ENCODE assay signal across 2 cellular contexts in the genomic region with DNA sequence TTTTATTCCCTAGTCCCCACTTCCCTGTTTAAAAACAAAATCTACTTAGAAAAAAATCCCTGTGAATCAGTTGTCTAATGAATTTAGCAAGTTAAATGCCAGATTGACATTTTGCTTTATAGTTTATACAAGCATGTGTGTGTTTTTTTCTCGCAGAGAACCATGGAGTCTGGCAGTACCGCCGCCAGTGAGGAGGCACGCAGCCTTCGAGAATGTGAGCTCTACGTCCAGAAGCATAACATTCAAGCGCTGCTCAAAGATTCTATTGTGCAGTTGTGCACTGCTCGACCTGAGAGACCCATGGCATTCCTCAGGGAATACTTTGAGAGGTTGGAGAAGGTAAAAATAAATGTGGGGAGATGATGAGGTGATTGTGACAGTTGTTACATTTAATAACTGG.
TF ChIP-seq lines count a peak whose summit lies in the region.

No MANE protein-coding gene starts in this region.

TF ChIP-seq in SK-N-SH, 30 proteins besides CTCF, POLR2A, EP300 and RAD21 (continued from another document):
- TF ChIP-seq, protein P1, sequence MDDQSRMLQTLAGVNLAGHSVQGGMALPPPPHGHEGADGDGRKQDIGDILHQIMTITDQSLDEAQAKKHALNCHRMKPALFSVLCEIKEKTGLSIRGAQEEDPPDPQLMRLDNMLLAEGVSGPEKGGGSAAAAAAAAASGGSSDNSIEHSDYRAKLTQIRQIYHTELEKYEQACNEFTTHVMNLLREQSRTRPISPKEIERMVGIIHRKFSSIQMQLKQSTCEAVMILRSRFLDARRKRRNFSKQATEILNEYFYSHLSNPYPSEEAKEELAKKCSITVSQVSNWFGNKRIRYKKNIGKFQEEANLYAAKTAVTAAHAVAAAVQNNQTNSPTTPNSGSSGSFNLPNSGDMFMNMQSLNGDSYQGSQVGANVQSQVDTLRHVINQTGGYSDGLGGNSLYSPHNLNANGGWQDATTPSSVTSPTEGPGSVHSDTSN (IDR thresholded peaks at IDR 0.05) = no peak
- TF ChIP-seq NFIC (IDR thresholded peaks at IDR 0.05; ENCODE audit: borderline replicate concordance) = no peak
- no peak for TF ChIP-seq MXI1 (IDR thresholded peaks at IDR 0.05; ENCODE audit: low read depth, low read length)
- TF ChIP-seq, protein P2, sequence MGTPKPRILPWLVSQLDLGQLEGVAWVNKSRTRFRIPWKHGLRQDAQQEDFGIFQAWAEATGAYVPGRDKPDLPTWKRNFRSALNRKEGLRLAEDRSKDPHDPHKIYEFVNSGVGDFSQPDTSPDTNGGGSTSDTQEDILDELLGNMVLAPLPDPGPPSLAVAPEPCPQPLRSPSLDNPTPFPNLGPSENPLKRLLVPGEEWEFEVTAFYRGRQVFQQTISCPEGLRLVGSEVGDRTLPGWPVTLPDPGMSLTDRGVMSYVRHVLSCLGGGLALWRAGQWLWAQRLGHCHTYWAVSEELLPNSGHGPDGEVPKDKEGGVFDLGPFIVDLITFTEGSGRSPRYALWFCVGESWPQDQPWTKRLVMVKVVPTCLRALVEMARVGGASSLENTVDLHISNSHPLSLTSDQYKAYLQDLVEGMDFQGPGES (IDR thresholded peaks at IDR 0.05; ENCODE audit: low read depth, low read length) = no peak
- TF ChIP-seq GABPA (IDR thresholded peaks at IDR 0.05; ENCODE audit: low read depth) = no peak
- TF ChIP-seq, protein P3, sequence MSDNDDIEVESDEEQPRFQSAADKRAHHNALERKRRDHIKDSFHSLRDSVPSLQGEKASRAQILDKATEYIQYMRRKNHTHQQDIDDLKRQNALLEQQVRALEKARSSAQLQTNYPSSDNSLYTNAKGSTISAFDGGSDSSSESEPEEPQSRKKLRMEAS (IDR thresholded peaks at IDR 0.05; ENCODE audit: low read depth) = no peak
- no peak for TF ChIP-seq GATA2 (CRISPR knock-in tag; IDR thresholded peaks at IDR 0.05)
- TF ChIP-seq YY1 (IDR thresholded peaks at IDR 0.05; ENCODE audit: low read depth) = no peak
- no peak for TF ChIP-seq FOXM1 (IDR thresholded peaks at IDR 0.05; ENCODE audit: low read depth)
- no peak for TF ChIP-seq NRF1 (IDR thresholded peaks at IDR 0.05; ENCODE audit: low read depth, low read length)
- no peak for TF ChIP-seq MEF2A (IDR thresholded peaks at IDR 0.05; ENCODE audit: borderline replicate concordance, low read depth)
- TF ChIP-seq RCOR1 (IDR thresholded peaks at IDR 0.05; ENCODE audit: low read length) = no peak
- no peak for TF ChIP-seq SIN3A (IDR thresholded peaks at IDR 0.05; ENCODE audit: borderline replicate concordance, low read depth, low read length)
- no peak for TF ChIP-seq ELF1 (IDR thresholded peaks at IDR 0.05)
- TF ChIP-seq TAF1 (IDR thresholded peaks at IDR 0.05; ENCODE audit: borderline replicate concordance, low read depth, low read length) = no peak
- TF ChIP-seq, protein P4, sequence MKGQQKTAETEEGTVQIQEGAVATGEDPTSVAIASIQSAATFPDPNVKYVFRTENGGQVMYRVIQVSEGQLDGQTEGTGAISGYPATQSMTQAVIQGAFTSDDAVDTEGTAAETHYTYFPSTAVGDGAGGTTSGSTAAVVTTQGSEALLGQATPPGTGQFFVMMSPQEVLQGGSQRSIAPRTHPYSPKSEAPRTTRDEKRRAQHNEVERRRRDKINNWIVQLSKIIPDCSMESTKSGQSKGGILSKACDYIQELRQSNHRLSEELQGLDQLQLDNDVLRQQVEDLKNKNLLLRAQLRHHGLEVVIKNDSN (IDR thresholded peaks at IDR 0.05; ENCODE audit: borderline replicate concordance, low read depth) = no peak
- TF ChIP-seq RFX5 (IDR thresholded peaks at IDR 0.05; ENCODE audit: low read length) = no peak
- no peak for TF ChIP-seq JUND (IDR thresholded peaks at IDR 0.05)

TF ChIP-seq in SK-N-SH treated with all-trans-retinoic acid at 6 μM for 48 hours, 23 proteins besides CTCF, POLR2A, EP300 and RAD21 (continued from another document):
- TF ChIP-seq, protein P5, sequence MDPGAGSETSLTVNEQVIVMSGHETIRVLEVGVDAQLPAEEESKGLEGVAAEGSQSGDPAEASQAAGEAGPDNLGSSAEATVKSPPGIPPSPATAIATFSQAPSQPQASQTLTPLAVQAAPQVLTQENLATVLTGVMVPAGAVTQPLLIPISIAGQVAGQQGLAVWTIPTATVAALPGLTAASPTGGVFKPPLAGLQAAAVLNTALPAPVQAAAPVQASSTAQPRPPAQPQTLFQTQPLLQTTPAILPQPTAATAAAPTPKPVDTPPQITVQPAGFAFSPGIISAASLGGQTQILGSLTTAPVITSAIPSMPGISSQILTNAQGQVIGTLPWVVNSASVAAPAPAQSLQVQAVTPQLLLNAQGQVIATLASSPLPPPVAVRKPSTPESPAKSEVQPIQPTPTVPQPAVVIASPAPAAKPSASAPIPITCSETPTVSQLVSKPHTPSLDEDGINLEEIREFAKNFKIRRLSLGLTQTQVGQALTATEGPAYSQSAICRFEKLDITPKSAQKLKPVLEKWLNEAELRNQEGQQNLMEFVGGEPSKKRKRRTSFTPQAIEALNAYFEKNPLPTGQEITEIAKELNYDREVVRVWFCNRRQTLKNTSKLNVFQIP (CRISPR knock-in tag; IDR thresholded peaks at IDR 0.05; ENCODE audit: borderline replicate concordance, low read depth) = no peak
- TF ChIP-seq ISL1 (CRISPR knock-in tag; IDR thresholded peaks at IDR 0.05) (no peak), ESRRG (CRISPR knock-in tag; IDR thresholded peaks at IDR 0.05) (no peak), TOX (CRISPR knock-in tag; IDR thresholded peaks at IDR 0.05; ENCODE audit: borderline replicate concordance) (no peak), ZNF8 (CRISPR knock-in tag; IDR thresholded peaks at IDR 0.05) (no peak), PPARA (CRISPR knock-in tag; IDR thresholded peaks at IDR 0.05; ENCODE audit: borderline replicate concordance) (no peak), BACH2 (CRISPR knock-in tag; IDR thresholded peaks at IDR 0.05; ENCODE audit: borderline replicate concordance) (no peak), ZNF70 (CRISPR knock-in tag; IDR thresholded peaks at IDR 0.05) (no peak), CSDC2 (CRISPR knock-in tag; IDR thresholded peaks at IDR 0.05) (no peak), OSR1 (CRISPR knock-in tag; IDR thresholded peaks at IDR 0.05) (no peak), ZNF565 (CRISPR knock-in tag; conservative IDR thresholded peaks at IDR 0.05; ENCODE audit: low read depth) (no peak), ZFP30 (CRISPR knock-in tag; IDR thresholded peaks at IDR 0.05) (no peak)
- TF ChIP-seq, protein P6, sequence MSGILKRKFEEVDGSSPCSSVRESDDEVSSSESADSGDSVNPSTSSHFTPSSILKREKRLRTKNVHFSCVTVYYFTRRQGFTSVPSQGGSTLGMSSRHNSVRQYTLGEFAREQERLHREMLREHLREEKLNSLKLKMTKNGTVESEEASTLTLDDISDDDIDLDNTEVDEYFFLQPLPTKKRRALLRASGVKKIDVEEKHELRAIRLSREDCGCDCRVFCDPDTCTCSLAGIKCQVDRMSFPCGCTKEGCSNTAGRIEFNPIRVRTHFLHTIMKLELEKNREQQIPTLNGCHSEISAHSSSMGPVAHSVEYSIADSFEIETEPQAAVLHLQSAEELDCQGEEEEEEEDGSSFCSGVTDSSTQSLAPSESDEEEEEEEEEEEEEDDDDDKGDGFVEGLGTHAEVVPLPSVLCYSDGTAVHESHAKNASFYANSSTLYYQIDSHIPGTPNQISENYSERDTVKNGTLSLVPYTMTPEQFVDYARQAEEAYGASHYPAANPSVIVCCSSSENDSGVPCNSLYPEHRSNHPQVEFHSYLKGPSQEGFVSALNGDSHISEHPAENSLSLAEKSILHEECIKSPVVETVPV (CRISPR knock-in tag; IDR thresholded peaks at IDR 0.05) = no peak
- TF ChIP-seq, protein P7, sequence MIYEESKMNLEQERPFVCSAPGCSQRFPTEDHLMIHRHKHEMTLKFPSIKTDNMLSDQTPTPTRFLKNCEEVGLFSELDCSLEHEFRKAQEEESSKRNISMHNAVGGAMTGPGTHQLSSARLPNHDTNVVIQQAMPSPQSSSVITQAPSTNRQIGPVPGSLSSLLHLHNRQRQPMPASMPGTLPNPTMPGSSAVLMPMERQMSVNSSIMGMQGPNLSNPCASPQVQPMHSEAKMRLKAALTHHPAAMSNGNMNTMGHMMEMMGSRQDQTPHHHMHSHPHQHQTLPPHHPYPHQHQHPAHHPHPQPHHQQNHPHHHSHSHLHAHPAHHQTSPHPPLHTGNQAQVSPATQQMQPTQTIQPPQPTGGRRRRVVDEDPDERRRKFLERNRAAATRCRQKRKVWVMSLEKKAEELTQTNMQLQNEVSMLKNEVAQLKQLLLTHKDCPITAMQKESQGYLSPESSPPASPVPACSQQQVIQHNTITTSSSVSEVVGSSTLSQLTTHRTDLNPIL (CRISPR knock-in tag; IDR thresholded peaks at IDR 0.05; ENCODE audit: low read depth) = no peak
- TF ChIP-seq, protein P8, sequence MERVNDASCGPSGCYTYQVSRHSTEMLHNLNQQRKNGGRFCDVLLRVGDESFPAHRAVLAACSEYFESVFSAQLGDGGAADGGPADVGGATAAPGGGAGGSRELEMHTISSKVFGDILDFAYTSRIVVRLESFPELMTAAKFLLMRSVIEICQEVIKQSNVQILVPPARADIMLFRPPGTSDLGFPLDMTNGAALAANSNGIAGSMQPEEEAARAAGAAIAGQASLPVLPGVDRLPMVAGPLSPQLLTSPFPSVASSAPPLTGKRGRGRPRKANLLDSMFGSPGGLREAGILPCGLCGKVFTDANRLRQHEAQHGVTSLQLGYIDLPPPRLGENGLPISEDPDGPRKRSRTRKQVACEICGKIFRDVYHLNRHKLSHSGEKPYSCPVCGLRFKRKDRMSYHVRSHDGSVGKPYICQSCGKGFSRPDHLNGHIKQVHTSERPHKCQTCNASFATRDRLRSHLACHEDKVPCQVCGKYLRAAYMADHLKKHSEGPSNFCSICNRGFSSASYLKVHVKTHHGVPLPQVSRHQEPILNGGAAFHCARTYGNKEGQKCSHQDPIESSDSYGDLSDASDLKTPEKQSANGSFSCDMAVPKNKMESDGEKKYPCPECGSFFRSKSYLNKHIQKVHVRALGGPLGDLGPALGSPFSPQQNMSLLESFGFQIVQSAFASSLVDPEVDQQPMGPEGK (CRISPR knock-in tag; IDR thresholded peaks at IDR 0.05; ENCODE audit: borderline replicate concordance) = no peak
- TF ChIP-seq, protein P9, sequence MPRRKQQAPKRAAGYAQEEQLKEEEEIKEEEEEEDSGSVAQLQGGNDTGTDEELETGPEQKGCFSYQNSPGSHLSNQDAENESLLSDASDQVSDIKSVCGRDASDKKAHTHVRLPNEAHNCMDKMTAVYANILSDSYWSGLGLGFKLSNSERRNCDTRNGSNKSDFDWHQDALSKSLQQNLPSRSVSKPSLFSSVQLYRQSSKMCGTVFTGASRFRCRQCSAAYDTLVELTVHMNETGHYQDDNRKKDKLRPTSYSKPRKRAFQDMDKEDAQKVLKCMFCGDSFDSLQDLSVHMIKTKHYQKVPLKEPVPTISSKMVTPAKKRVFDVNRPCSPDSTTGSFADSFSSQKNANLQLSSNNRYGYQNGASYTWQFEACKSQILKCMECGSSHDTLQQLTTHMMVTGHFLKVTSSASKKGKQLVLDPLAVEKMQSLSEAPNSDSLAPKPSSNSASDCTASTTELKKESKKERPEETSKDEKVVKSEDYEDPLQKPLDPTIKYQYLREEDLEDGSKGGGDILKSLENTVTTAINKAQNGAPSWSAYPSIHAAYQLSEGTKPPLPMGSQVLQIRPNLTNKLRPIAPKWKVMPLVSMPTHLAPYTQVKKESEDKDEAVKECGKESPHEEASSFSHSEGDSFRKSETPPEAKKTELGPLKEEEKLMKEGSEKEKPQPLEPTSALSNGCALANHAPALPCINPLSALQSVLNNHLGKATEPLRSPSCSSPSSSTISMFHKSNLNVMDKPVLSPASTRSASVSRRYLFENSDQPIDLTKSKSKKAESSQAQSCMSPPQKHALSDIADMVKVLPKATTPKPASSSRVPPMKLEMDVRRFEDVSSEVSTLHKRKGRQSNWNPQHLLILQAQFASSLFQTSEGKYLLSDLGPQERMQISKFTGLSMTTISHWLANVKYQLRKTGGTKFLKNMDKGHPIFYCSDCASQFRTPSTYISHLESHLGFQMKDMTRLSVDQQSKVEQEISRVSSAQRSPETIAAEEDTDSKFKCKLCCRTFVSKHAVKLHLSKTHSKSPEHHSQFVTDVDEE (CRISPR knock-in tag; IDR thresholded peaks at IDR 0.05) = no peak
